In genomic region chr13:67155898-67156717, GRCh38 we compare ENCODE assay signal across 16 cellular contexts.
DNase-seq lines count a peak whose midpoint lies in the region; ATAC-seq, FAIRE-seq and TF ChIP-seq lines count a peak whose summit lies in the region.
"Had no signal": no experiment of that assay in that cellular context is flagged by ENCODE, and none has a peak within 500 bp of the region (broad histone marks: within the 10 kb centered on the region; RNA-seq: fewer than 3 reads in every experiment).

No MANE protein-coding gene starts in this region.

- intact Hi-C loops in head of caudate nucleus (cut with DNase I) = no loop called here

- no peaks in the 10 kb centered on the region for H3K9me3 Mint-ChIP-seq in GM23338
- H3K9me3 Mint-ChIP-seq: CD8-positive, alpha-beta T cell had no signal

- no peak overlapping the region for H3K27ac Mint-ChIP-seq in GM23338
- H3K27ac Mint-ChIP-seq: CD8-positive, alpha-beta T cell had no signal

- no peak for ATAC-seq in GM23338
- ATAC-seq: CD8-positive, alpha-beta T cell had no signal

- H3K9me3 ChIP-seq in osteoblast (ENCODE audit: low read depth, low read length) (no peaks in the 10 kb centered on the region), GM23248 (ENCODE audit: low read depth) (no peaks in the 10 kb centered on the region)

- no peaks in the 10 kb centered on the region for H3K27me3 Mint-ChIP-seq in GM23338 (ENCODE audit: insufficient read depth, low read depth, poor library complexity)

- no peaks in the 10 kb centered on the region for H3K79me2 ChIP-seq in GM23338 (replicated peaks; ENCODE audit: insufficient read depth)
- H3K79me2 ChIP-seq in osteoblast (ENCODE audit: insufficient read depth, low read length) = no peaks in the 10 kb centered on the region
- H3K79me2 ChIP-seq in GM23248 (ENCODE audit: insufficient read depth) = no peaks in the 10 kb centered on the region

- no peaks in the 10 kb centered on the region for H3K36me3 Mint-ChIP-seq in GM23338 (ENCODE audit: low read depth)
- H3K36me3 Mint-ChIP-seq: CD8-positive, alpha-beta T cell had no signal

- no peaks in the 10 kb centered on the region; the same call in 1 of the 2 replicates for H3K9me2 ChIP-seq in GM23338 (ENCODE audit: insufficient read depth)
- no peaks in the 10 kb centered on the region for H3K9me2 ChIP-seq in GM23248 (ENCODE audit: insufficient read depth)

- peaks cover 3% of the 10 kb centered on the region; the same call in 1 of the 3 replicates for H3K4me1 Mint-ChIP-seq in GM23338

- H3F3A ChIP-seq in GM23338 (replicated peaks; ENCODE audit: low read depth) (no peaks in the 10 kb centered on the region), GM23248 (ENCODE audit: insufficient read depth) (no peaks in the 10 kb centered on the region)

- no peak overlapping the region for H3K9ac ChIP-seq in GM23248
- H3K9ac ChIP-seq: BLaER1 had no signal

- DNase-seq in GM23338 (ENCODE audit: low spot score) (no peak), head of caudate nucleus (peak in 22 of 42 donors; percentile 7 to 77 (median 40)), osteoblast (ENCODE audit: insufficient read length, low spot score, missing footprints) (no peak), RCC 7860 (ENCODE audit: low spot score) (no peak), GM23248 (no peak), dermis blood vessel endothelial cell (no peak), NCI-H2196 treated with DMSO at 0.1 percent for 48 hours (lab: John Stamatoyannopoulos, UW; ENCODE audit: unreplicated experiment) (no peak)
- DNase-seq: CD8-positive, alpha-beta T cell; HCEC 1CT; NCI-H1092 treated with DMSO at 0.1 percent for 48 hours; NCI-H187; NCI-H69; OCI-M1 had no signal

- H3K36me3 ChIP-seq in GM23338 (ENCODE audit: insufficient read depth) (no peaks in the 10 kb centered on the region), osteoblast (ENCODE audit: insufficient read depth, low read length) (no peaks in the 10 kb centered on the region), GM23248 (ENCODE audit: low read depth) (no peaks in the 10 kb centered on the region)

- H3K4me2 ChIP-seq in GM23338 (no peak overlapping the region), osteoblast (ENCODE audit: insufficient read depth, low read length) (no peak overlapping the region), GM23248 (ENCODE audit: unreplicated experiment) (no peak overlapping the region)
- H3K4me2 ChIP-seq: BLaER1 had no signal

- FAIRE-seq in RCC 7860 (lab: Jason Lieb, UNC) = no peak

- H3K27me3 ChIP-seq in GM23338 (ENCODE audit: insufficient read depth) (no peaks in the 10 kb centered on the region), osteoblast (ENCODE audit: insufficient read depth, low read length) (no peaks in the 10 kb centered on the region), GM23248 (replicated peaks; ENCODE audit: insufficient read depth) (no peaks in the 10 kb centered on the region)
- H3K27me3 ChIP-seq: BLaER1 had no signal

- in situ Hi-C loops in GM23248 (cut with MboI) = no loop called here

- H3K4me3 Mint-ChIP-seq in GM23338 = no peak overlapping the region
- H3K4me3 Mint-ChIP-seq: CD8-positive, alpha-beta T cell had no signal

- H4K20me1 ChIP-seq in GM23338 (replicated peaks; ENCODE audit: insufficient read depth) (no peaks in the 10 kb centered on the region), osteoblast (ENCODE audit: insufficient read depth, low read length) (no peaks in the 10 kb centered on the region), GM23248 (ENCODE audit: insufficient read depth) (no peaks in the 10 kb centered on the region)
- H4K20me1 ChIP-seq: BLaER1 had no signal

- H3K4me1 ChIP-seq in GM23338 (ENCODE audit: insufficient read depth) (no peaks in the 10 kb centered on the region), osteoblast (ENCODE audit: insufficient read depth, low read length) (no peaks in the 10 kb centered on the region), GM23248 (ENCODE audit: insufficient read depth) (no peaks in the 10 kb centered on the region)
- H3K4me1 ChIP-seq: BLaER1 had no signal

- H3K27ac ChIP-seq in GM23338 (ENCODE audit: low read depth) (no peak overlapping the region), angular gyrus (ENCODE audit: low read depth, low read length) (peak overlapping the region; percentile 86), osteoblast (ENCODE audit: low read depth, low read length) (no peak overlapping the region), GM23248 (no peak overlapping the region)
- H3K27ac ChIP-seq: BLaER1, RWPE1 had no signal

- H3K4me3 ChIP-seq in GM23338 (no peak overlapping the region), osteoblast (ENCODE audit: insufficient read depth, low read length) (no peak overlapping the region), GM23248 (no peak overlapping the region)
- H3K4me3 ChIP-seq: BLaER1 had no signal

- TF ChIP-seq CTCF in GM23338 (conservative IDR thresholded peaks at IDR 0.05; ENCODE audit: low read depth in 2 of 2) (no peak), osteoblast (IDR thresholded peaks at IDR 0.05; ENCODE audit: extremely low read depth, low read depth, low read length) (no peak)

- WGBS in GM23248 (ENCODE audit: low coverage in 1 of 2, low lambda C conversion rate in 2 of 2, missing lambda C conversion rate in 2 of 2), 2 experiments = 54 to 62% methylated on average over 22 to 24 of the region's 24 CpGs

- H2AFZ ChIP-seq in GM23338 (peak overlapping the region; percentile 73; the same call in 1 of the 2 replicates), osteoblast (ENCODE audit: low read length) (peak overlapping the region; percentile 19), GM23248 (no peak overlapping the region)

TF ChIP-seq in GM23338, 12 proteins besides CTCF, POLR2A, EP300 and RAD21 (continues in another document):
- no peak for TF ChIP-seq ZNF462 (CRISPR knock-in tag; IDR thresholded peaks at IDR 0.05)

Comparison
In these comparisons a context has a peak if more than half of its experiments do, and no peak if none do; other contexts are left out.
1. DNase-seq: peak in head of caudate nucleus (22 of 42); none in GM23338 (single experiment), osteoblast (single experiment), RCC 7860 (single experiment), GM23248 (single experiment), dermis blood vessel endothelial cell (single experiment) and NCI-H2196 treated with DMSO at 0.1 percent for 48 hours (single experiment).